ENCODE assay signal across 25 cellular contexts in genomic region chr12:238116-238515, GRCh38. TPM values are rescaled to one million over a fixed set of nuclear protein-coding genes. Genes with fewer than 3 reads are reported as not detected.
DNase-seq lines count a peak whose midpoint lies in the region; ATAC-seq and TF ChIP-seq lines count a peak whose summit lies in the region.
"Had no signal": no experiment of that assay in that cellular context is flagged by ENCODE, and none has a peak within 500 bp of the region (broad histone marks: within the 10 kb centered on the region; RNA-seq: fewer than 3 reads in every experiment).

No MANE protein-coding gene starts in this region.

- H3K4me3 ChIP-seq in esophagus muscularis mucosa (no peak overlapping the region), upper lobe of right lung (no peak overlapping the region), spleen (no peak overlapping the region), mucosa of descending colon (no peak overlapping the region)
- H3K4me3 ChIP-seq: BLaER1, K562, MG63 had no signal

- no peak for ATAC-seq in activated CD8-positive, alpha-beta memory T cell treated with anti-CD3 and anti-CD28 coated beads, Interleukin-2, amount 10 ng/mL, durations not matched to agents 7 days and 5 days
- ATAC-seq in upper lobe of right lung (no peak), mucosa of descending colon (no peak)
- ATAC-seq: K562, Panc1 had no signal

- intact Hi-C loops in esophagus muscularis mucosa (cut with DNase I) (no loop called here), upper lobe of right lung (cut with DNase I) (no loop called here), spleen (cut with DNase I; ENCODE audit: low total_unique reads) (no loop called here), mucosa of descending colon (cut with DNase I, micrococcal nuclease) (no loop called here)

- peaks cover 8% of the 10 kb centered on the region for H3K9me3 Mint-ChIP-seq in activated CD8-positive, alpha-beta memory T cell treated with anti-CD3 and anti-CD28 coated beads, Interleukin-2, amount 10 ng/mL, durations not matched to agents 7 days and 5 days (ENCODE audit: low read depth)

- H3K4me1 ChIP-seq in esophagus muscularis mucosa: no peaks in the 10 kb centered on the region
- H3K4me1 ChIP-seq in upper lobe of right lung: no peaks in the 10 kb centered on the region
- no peaks in the 10 kb centered on the region for H3K4me1 ChIP-seq in spleen
- no peaks in the 10 kb centered on the region for H3K4me1 ChIP-seq in mucosa of descending colon (ENCODE audit: low read depth)

- CTCF ChIA-PET in activated CD8-positive, alpha-beta memory T cell treated with anti-CD3 and anti-CD28 coated beads, Interleukin-2, amount 10 ng/mL, durations not matched to agents 7 days and 5 days (lab: Charles Lee): no interaction called here

- H3K27me3 Mint-ChIP-seq in activated CD8-positive, alpha-beta memory T cell treated with anti-CD3 and anti-CD28 coated beads, Interleukin-2, amount 10 ng/mL, durations not matched to agents 7 days and 5 days: no peaks in the 10 kb centered on the region

- H3K36me3 Mint-ChIP-seq in activated CD8-positive, alpha-beta memory T cell treated with anti-CD3 and anti-CD28 coated beads, Interleukin-2, amount 10 ng/mL, durations not matched to agents 7 days and 5 days: peaks cover 2% of the 10 kb centered on the region

- H3K27me3 ChIP-seq in esophagus muscularis mucosa: peaks cover 0 to 23% (median 0%) of the 10 kb centered on the region in 4 donors
- H3K27me3 ChIP-seq in upper lobe of right lung: peaks cover 4% of the 10 kb centered on the region
- H3K27me3 ChIP-seq in spleen (replicated peaks in 1 of 7): peaks cover 0 to 26% (median 0%) of the 10 kb centered on the region in 7 donors
- H3K27me3 ChIP-seq: BLaER1, MG63 had no signal

- H3K9me3 ChIP-seq in esophagus muscularis mucosa: peaks cover 0 to 17% (median 10%) of the 10 kb centered on the region in 4 donors
- no peaks in the 10 kb centered on the region for H3K9me3 ChIP-seq in upper lobe of right lung
- peaks cover 4 to 36% (median 25%) of the 10 kb centered on the region in 8 donors for H3K9me3 ChIP-seq in spleen
- H3K9me3 ChIP-seq in mucosa of descending colon: peaks cover 19% of the 10 kb centered on the region

- no peak for TF ChIP-seq CTCF in esophagus muscularis mucosa (IDR thresholded peaks at IDR 0.05)
- TF ChIP-seq CTCF in upper lobe of right lung (IDR thresholded peaks at IDR 0.05): no peak
- TF ChIP-seq CTCF in spleen (IDR thresholded peaks at IDR 0.05 in 8 of 11, conservative IDR thresholded peaks at IDR 0.05 in 3 of 11): no peak
- TF ChIP-seq CTCF in mucosa of descending colon (IDR thresholded peaks at IDR 0.05): no peak

- TF ChIP-seq EP300 in esophagus muscularis mucosa (IDR thresholded peaks at IDR 0.05): no peak

- H3K4me3 Mint-ChIP-seq in activated CD8-positive, alpha-beta memory T cell treated with anti-CD3 and anti-CD28 coated beads, Interleukin-2, amount 10 ng/mL, durations not matched to agents 7 days and 5 days: no peak overlapping the region
- H3K4me3 Mint-ChIP-seq: CD4-positive, alpha-beta T cell had no signal

- DNase-seq in activated CD8-positive, alpha-beta memory T cell treated with anti-CD3 and anti-CD28 coated beads for 24 hours: peak; percentile 17
- DNase-seq in activated CD8-positive, alpha-beta memory T cell treated with anti-CD3 and anti-CD28 coated beads, Interleukin-2, amount 10 ng/mL, durations not matched to agents 7 days and 5 days: no peak
- peak; percentile 53 for DNase-seq in esophagus muscularis mucosa (ENCODE audit: extremely low spot score)
- peak; percentile 55 for DNase-seq in mesenteric fat pad (ENCODE audit: low spot score)
- peak; percentile 6 for DNase-seq in upper lobe of right lung
- no peak for DNase-seq in spleen
- DNase-seq in cerebellar nuclear complex (lab: John Stamatoyannopoulos, UW): no peak
- no peak for DNase-seq in mucosa of descending colon
- DNase-seq: ACHN; CD4-positive, alpha-beta T cell; COR-L47; DMS 273 treated with DMSO at 0.1 percent for 48 hours; DMS79 treated with DMSO at 0.1 percent for 48 hours; MG63; NCI-H1048; NCI-H1417 treated with DMSO at 0.1 percent for 48 hours; NCI-H187 treated with DMSO at 0.1 percent for 48 hours; NCI-H2107; NCI-H748 treated with DMSO at 0.1 percent for 48 hours had no signal

- no peaks in the 10 kb centered on the region for H3K4me1 Mint-ChIP-seq in activated CD8-positive, alpha-beta memory T cell treated with anti-CD3 and anti-CD28 coated beads, Interleukin-2, amount 10 ng/mL, durations not matched to agents 7 days and 5 days

- H3K27ac ChIP-seq in esophagus muscularis mucosa (replicated peaks in 1 of 4) (no peak overlapping the region), upper lobe of right lung (no peak overlapping the region), spleen (no peak overlapping the region)
- H3K27ac ChIP-seq: 22Rv1, BLaER1 had no signal

- TF ChIP-seq POLR2A in esophagus muscularis mucosa (IDR thresholded peaks at IDR 0.05; ENCODE audit: low read depth) (no peak), spleen (IDR thresholded peaks at IDR 0.05) (no peak)

- H3K36me3 ChIP-seq in esophagus muscularis mucosa: peaks cover 0 to 4% (median 0%) of the 10 kb centered on the region in 4 donors
- no peaks in the 10 kb centered on the region for H3K36me3 ChIP-seq in upper lobe of right lung
- no peaks in the 10 kb centered on the region for H3K36me3 ChIP-seq in spleen
- H3K36me3 ChIP-seq in mucosa of descending colon (ENCODE audit: low read depth): no peaks in the 10 kb centered on the region
- H3K36me3 ChIP-seq: BLaER1, MG63 had no signal

- WGBS in esophagus muscularis mucosa: 85% methylated on average over 9 of the region's 9 CpGs
- 87 to 92% (median 90%) methylated on average over 9 of the region's 9 CpGs for WGBS in spleen, 5 donors

- H3K27ac Mint-ChIP-seq in activated CD8-positive, alpha-beta memory T cell treated with anti-CD3 and anti-CD28 coated beads, Interleukin-2, amount 10 ng/mL, durations not matched to agents 7 days and 5 days: no peak overlapping the region
- H3K27ac Mint-ChIP-seq: CD4-positive, alpha-beta T cell had no signal

RNA-seq across cellular contexts. Expression of gene SLC6A12, which starts 24.2 kb away (rescaled TPM):
- under 1 TPM in 1 of 2 experiments, not detected in 1; 0.33 TPM for total RNA-seq in activated CD8-positive, alpha-beta memory T cell treated with anti-CD3 and anti-CD28 coated beads, Interleukin-2, amount 10 ng/mL, durations not matched to agents 7 days and 5 days
- total RNA-seq in esophagus muscularis mucosa: under 1 TPM in 3 of 4 donors, not detected in 1; 0.17 to 0.78 (median 0.34) TPM
- total RNA-seq in mesenteric fat pad: 3.4 TPM
- total RNA-seq in upper lobe of right lung: 11.1 TPM
- total RNA-seq in spleen: 1 to 10 TPM in 6 of 7 donors, under 1 TPM in 1; 0.91 to 3.1 (median 2.7) TPM
- polyA plus RNA-seq in spleen: 1 to 10 TPM in 1 of 3 donors, under 1 TPM in 2; 0.35 to 1.2 (median 0.50) TPM
- total RNA-seq in mucosa of descending colon: 1 to 10 TPM in 2 of 3 donors, not detected in 1; 1.3 to 5.1 TPM
- total RNA-seq: CD4-positive, alpha-beta T cell; K562; LHCN-M2; NCI-H460 had no signal
- polyA plus RNA-seq: K562 had no signal

RNA-seq across cellular contexts. Expression of gene SLC6A13, which starts 24.5 kb away (rescaled TPM):
- under 1 TPM; 0.35 TPM for total RNA-seq in activated CD8-positive, alpha-beta memory T cell treated with anti-CD3 and anti-CD28 coated beads, Interleukin-2, amount 10 ng/mL, durations not matched to agents 7 days and 5 days
- total RNA-seq in esophagus muscularis mucosa (not detected), mesenteric fat pad (not detected), upper lobe of right lung (3.9 TPM), spleen (1 to 10 TPM in 1 of 7 donors, under 1 TPM in 1, not detected in 5; 0.30 to 1.7 TPM), mucosa of descending colon (not detected)
- under 1 TPM; 0.22 to 0.39 (median 0.24) TPM for polyA plus RNA-seq in spleen

Comparison
In these comparisons a context has a peak if more than half of its experiments do, and no peak if none do; other contexts are left out.
1. DNase-seq: peak in activated CD8-positive, alpha-beta memory T cell treated with anti-CD3 and anti-CD28 coated beads for 24 hours (single experiment), esophagus muscularis mucosa (single experiment), mesenteric fat pad (single experiment) and upper lobe of right lung (single experiment); none in activated CD8-positive, alpha-beta memory T cell treated with anti-CD3 and anti-CD28 coated beads, Interleukin-2, amount 10 ng/mL, durations not matched to agents 7 days and 5 days (single experiment), spleen (single experiment), cerebellar nuclear complex (0 of 2) and mucosa of descending colon (0 of 3).